21 cellular contexts compared by ENCODE assay signal in the genomic region with DNA sequence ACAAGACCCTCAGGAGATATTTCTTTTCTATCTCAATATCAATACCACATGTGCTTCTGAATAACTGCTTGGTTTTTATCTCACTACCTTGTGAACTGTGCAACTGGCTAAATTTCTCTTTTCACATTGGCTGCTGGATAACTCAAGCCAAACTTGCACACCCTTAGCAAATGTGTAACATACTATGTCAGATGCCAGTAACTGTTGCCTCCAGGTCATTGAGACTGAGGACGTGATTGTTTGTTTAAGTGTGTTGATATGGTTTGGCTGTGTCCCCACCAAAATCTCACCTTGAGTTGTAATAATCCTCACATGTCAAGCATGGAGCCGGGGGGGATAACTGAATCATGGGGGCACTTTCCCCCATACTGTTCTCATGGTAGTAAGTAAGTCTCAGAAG.
DNase-seq lines count a peak whose midpoint lies in the region; ATAC-seq, FAIRE-seq and TF ChIP-seq lines count a peak whose summit lies in the region.
"Had no signal": no experiment of that assay in that cellular context is flagged by ENCODE, and none has a peak within 500 bp of the region (broad histone marks: within the 10 kb centered on the region; RNA-seq: fewer than 3 reads in every experiment).

No MANE protein-coding gene starts in this region.

- ATAC-seq in HepG2 (no peak), left lobe of liver (peak; percentile 76)
- ATAC-seq: A549; CD8-positive, alpha-beta T cell had no signal

- H3K9ac ChIP-seq in liver (ENCODE audit: low read depth in 1 of 2, low read length in 2 of 2) (no peak overlapping the region), HepG2 (ENCODE audit: insufficient read depth, low read depth, low read length) (no peak overlapping the region)
- H3K9ac ChIP-seq: BLaER1 treated with 17β-estradiol and CSF1 and Interleukin-3, amounts not matched to agents 10 nM and 100 nM had no signal

- 61% methylated on average over 2 of the region's 2 CpGs for WGBS in liver
- 0% methylated on average over 2 of the region's 2 CpGs for WGBS in HepG2 (ENCODE audit: low lambda C conversion rate)

- H3K4me1 ChIP-seq in liver (ENCODE audit: control insufficient read depth in 4 of 4, insufficient read depth in 4 of 4, low read length in 3 of 4): no peaks in the 10 kb centered on the region
- H3K4me1 ChIP-seq in HepG2 (ENCODE audit: insufficient read depth, low read length): no peaks in the 10 kb centered on the region
- H3K4me1 ChIP-seq: A549, Caco-2 had no signal

- no peaks in the 10 kb centered on the region for H3K27me3 ChIP-seq in liver (ENCODE audit: control insufficient read depth in 4 of 4, insufficient read depth in 4 of 4, low read length in 3 of 4)
- H3K27me3 ChIP-seq in HepG2 (ENCODE audit: control insufficient read depth in 1 of 2, insufficient read depth in 2 of 2, low read length in 2 of 2): no peaks in the 10 kb centered on the region
- H3K27me3 ChIP-seq: BLaER1 treated with 17β-estradiol and CSF1 and Interleukin-3, amounts not matched to agents 10 nM and 100 nM had no signal

- TF ChIP-seq RAD21 in liver (IDR thresholded peaks at IDR 0.05) (no peak), HepG2 (CRISPR knock-in tag; IDR thresholded peaks at IDR 0.05) (no peak)

- intact Hi-C loops in HepG2 (cut with micrococcal nuclease; ENCODE audit: unreplicated experiment): no loop called here

- H3K4me2 ChIP-seq in HepG2 (ENCODE audit: low read depth, low read length): no peak overlapping the region
- H3K4me2 ChIP-seq: A549; BLaER1 treated with 17β-estradiol and CSF1 and Interleukin-3, amounts not matched to agents 10 nM and 100 nM had no signal

- CTCF ChIA-PET in HepG2 (lab: Yijun Ruan, JAX; ENCODE audit: low intra/inter-chr PET ratio, low total read pairs): no interaction called here

- H2AFZ ChIP-seq in HepG2 (ENCODE audit: low read length): no peak overlapping the region

- H3K27ac ChIP-seq in liver (ENCODE audit: low read depth in 1 of 2, low read length in 2 of 2): no peak overlapping the region
- no peak overlapping the region for H3K27ac ChIP-seq in HepG2 (ENCODE audit: extremely low read length, insufficient read depth, low read length)
- H3K27ac ChIP-seq: 22Rv1; A549; BLaER1 treated with 17β-estradiol and CSF1 and Interleukin-3, amounts not matched to agents 10 nM and 100 nM; C4-2B had no signal

- H3K4me3 ChIP-seq in liver (ENCODE audit: low read depth in 1 of 3, low read length in 3 of 3): no peak overlapping the region
- no peak overlapping the region for H3K4me3 ChIP-seq in HepG2 (replicated peaks in 1 of 3; ENCODE audit: insufficient read depth in 1 of 3, low read depth in 2 of 3, low read length in 3 of 3)
- H3K4me3 ChIP-seq: A549; BLaER1 treated with 17β-estradiol and CSF1 and Interleukin-3, amounts not matched to agents 10 nM and 100 nM had no signal

- POLR2A ChIA-PET in HepG2 (lab: Yijun Ruan, JAX): no interaction called here

- DNase-seq in HepG2 (ENCODE audit: low spot score) (no peak), left lobe of liver (ENCODE audit: low spot score) (no peak), renal cortical epithelial cell (ENCODE audit: low read depth) (peak; percentile 30), NCI-H187 (lab: John Stamatoyannopoulos, UW) (no peak), midbrain (lab: John Stamatoyannopoulos, UW) (no peak)
- DNase-seq: AML-193; Caco-2; Calu3; CD4-positive, alpha-beta T cell; CD8-positive, alpha-beta T cell; DMS79 treated with DMSO at 0.1 percent for 48 hours; GF-D8 had no signal

- TF ChIP-seq EP300 in HepG2 (IDR thresholded peaks at IDR 0.05; ENCODE audit: low read depth in 2 of 2, low read length in 2 of 2): no peak
- TF ChIP-seq EP300 in HepG2 (CRISPR knock-in tag; IDR thresholded peaks at IDR 0.05; ENCODE audit: borderline replicate concordance): no peak

- no peak for TF ChIP-seq POLR2A in HepG2 (IDR thresholded peaks at IDR 0.05; ENCODE audit: insufficient read depth in 1 of 2, low read depth in 2 of 2, low read length in 2 of 2)

- no peaks in the 10 kb centered on the region for H3K36me3 ChIP-seq in liver (ENCODE audit: control insufficient read depth in 4 of 4, insufficient read depth in 3 of 4, low read depth in 1 of 4, low read length in 3 of 4)
- no peaks in the 10 kb centered on the region for H3K36me3 ChIP-seq in HepG2 (replicated peaks in 1 of 2; ENCODE audit: control insufficient read depth in 1 of 2, insufficient read depth in 2 of 2, low read length in 2 of 2)
- H3K36me3 ChIP-seq: BLaER1 treated with 17β-estradiol and CSF1 and Interleukin-3, amounts not matched to agents 10 nM and 100 nM had no signal

- FAIRE-seq in HepG2 (lab: Jason Lieb, UNC): no peak
- FAIRE-seq: A549, D721Med, G401.6, GM12891, GM19239 had no signal

- no peaks in the 10 kb centered on the region for H4K20me1 ChIP-seq in HepG2 (ENCODE audit: insufficient read depth, low read length)
- H4K20me1 ChIP-seq: BLaER1 treated with 17β-estradiol and CSF1 and Interleukin-3, amounts not matched to agents 10 nM and 100 nM had no signal

- H3K9me3 ChIP-seq in liver (ENCODE audit: control insufficient read depth in 4 of 4, low read length in 3 of 4): no peaks in the 10 kb centered on the region
- no peaks in the 10 kb centered on the region for H3K9me3 ChIP-seq in HepG2 (ENCODE audit: low read length)
- H3K9me3 ChIP-seq: A549; BLaER1 treated with 17β-estradiol and CSF1 and Interleukin-3, amounts not matched to agents 10 nM and 100 nM; Caco-2 had no signal

- BruUV-seq in HepG2 (replicated peaks; lab: Mats Ljungman, UMichigan): no TSS peak

- in situ Hi-C loops in HepG2 (cut with HindIII; ENCODE audit: extremely low pct_ligation_motif_present, low pct_unique_long_range_greater_than_20kb): no loop called here

- H3K79me2 ChIP-seq in HepG2 (ENCODE audit: insufficient read depth, low read length): no peaks in the 10 kb centered on the region

- TF ChIP-seq CTCF in liver (IDR thresholded peaks at IDR 0.05; ENCODE audit: low read depth, low read length, missing input control) (no peak), HepG2 (CRISPR knock-in tag; IDR thresholded peaks at IDR 0.05) (no peak)

TF ChIP-seq in liver, 16 proteins besides CTCF, POLR2A, EP300 and RAD21:
- TF ChIP-seq TAF1 (conservative IDR thresholded peaks at IDR 0.05) (no peak), NR2F2 (IDR thresholded peaks at IDR 0.05) (no peak), RXRA (IDR thresholded peaks at IDR 0.05) (peak; percentile 54 to 57)
- TF ChIP-seq, protein P1, sequence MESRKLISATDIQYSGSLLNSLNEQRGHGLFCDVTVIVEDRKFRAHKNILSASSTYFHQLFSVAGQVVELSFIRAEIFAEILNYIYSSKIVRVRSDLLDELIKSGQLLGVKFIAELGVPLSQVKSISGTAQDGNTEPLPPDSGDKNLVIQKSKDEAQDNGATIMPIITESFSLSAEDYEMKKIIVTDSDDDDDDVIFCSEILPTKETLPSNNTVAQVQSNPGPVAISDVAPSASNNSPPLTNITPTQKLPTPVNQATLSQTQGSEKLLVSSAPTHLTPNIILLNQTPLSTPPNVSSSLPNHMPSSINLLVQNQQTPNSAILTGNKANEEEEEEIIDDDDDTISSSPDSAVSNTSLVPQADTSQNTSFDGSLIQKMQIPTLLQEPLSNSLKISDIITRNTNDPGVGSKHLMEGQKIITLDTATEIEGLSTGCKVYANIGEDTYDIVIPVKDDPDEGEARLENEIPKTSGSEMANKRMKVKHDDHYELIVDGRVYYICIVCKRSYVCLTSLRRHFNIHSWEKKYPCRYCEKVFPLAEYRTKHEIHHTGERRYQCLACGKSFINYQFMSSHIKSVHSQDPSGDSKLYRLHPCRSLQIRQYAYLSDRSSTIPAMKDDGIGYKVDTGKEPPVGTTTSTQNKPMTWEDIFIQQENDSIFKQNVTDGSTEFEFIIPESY (IDR thresholded peaks at IDR 0.05): no peak

TF ChIP-seq in HepG2, 621 proteins besides CTCF, POLR2A, EP300 and RAD21 (continues in another document):
- TF ChIP-seq ZNF383 (CRISPR knock-in tag; IDR thresholded peaks at IDR 0.05; ENCODE audit: borderline replicate concordance): no peak
- TF ChIP-seq TBP (CRISPR knock-in tag; IDR thresholded peaks at IDR 0.05): no peak
- TF ChIP-seq, protein P2, sequence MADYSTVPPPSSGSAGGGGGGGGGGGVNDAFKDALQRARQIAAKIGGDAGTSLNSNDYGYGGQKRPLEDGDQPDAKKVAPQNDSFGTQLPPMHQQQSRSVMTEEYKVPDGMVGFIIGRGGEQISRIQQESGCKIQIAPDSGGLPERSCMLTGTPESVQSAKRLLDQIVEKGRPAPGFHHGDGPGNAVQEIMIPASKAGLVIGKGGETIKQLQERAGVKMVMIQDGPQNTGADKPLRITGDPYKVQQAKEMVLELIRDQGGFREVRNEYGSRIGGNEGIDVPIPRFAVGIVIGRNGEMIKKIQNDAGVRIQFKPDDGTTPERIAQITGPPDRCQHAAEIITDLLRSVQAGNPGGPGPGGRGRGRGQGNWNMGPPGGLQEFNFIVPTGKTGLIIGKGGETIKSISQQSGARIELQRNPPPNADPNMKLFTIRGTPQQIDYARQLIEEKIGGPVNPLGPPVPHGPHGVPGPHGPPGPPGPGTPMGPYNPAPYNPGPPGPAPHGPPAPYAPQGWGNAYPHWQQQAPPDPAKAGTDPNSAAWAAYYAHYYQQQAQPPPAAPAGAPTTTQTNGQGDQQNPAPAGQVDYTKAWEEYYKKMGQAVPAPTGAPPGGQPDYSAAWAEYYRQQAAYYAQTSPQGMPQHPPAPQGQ (CRISPR knock-in tag; IDR thresholded peaks at IDR 0.05; ENCODE audit: borderline replicate concordance): no peak
- no peak for TF ChIP-seq ZNF331 (CRISPR knock-in tag; IDR thresholded peaks at IDR 0.05)
- TF ChIP-seq NFYB (CRISPR knock-in tag; IDR thresholded peaks at IDR 0.05): no peak
- no peak for TF ChIP-seq MTF1 (CRISPR knock-in tag; IDR thresholded peaks at IDR 0.05)
- TF ChIP-seq GTF2F1 (IDR thresholded peaks at IDR 0.05; ENCODE audit: low read length): no peak
- no peak for TF ChIP-seq ZNF235 (CRISPR knock-in tag; IDR thresholded peaks at IDR 0.05; ENCODE audit: borderline replicate concordance)
- TF ChIP-seq ATRX (CRISPR knock-in tag; IDR thresholded peaks at IDR 0.05; ENCODE audit: borderline replicate concordance): no peak
- TF ChIP-seq AGO1 (IDR thresholded peaks at IDR 0.05; ENCODE audit: low read depth, low read length, poor library complexity, severe bottlenecking): no peak
